In genomic region chr22:39985383-39986045, GRCh38 we compare ENCODE assay signal across 15 cellular contexts. TPM values are rescaled to one million over a fixed set of nuclear protein-coding genes. Genes with fewer than 3 reads are reported as not detected.
A peak's percentile ranks its signal among the peaks of the same experiment; 100 is the strongest.
DNase-seq lines count a peak whose midpoint lies in the region; ATAC-seq and TF ChIP-seq lines count a peak whose summit lies in the region.
"Had no signal": no experiment of that assay in that cellular context is flagged by ENCODE, and none has a peak within 500 bp of the region (broad histone marks: within the 10 kb centered on the region; RNA-seq: fewer than 3 reads in every experiment).

No MANE protein-coding gene starts in this region.

- no peak overlapping the region for H3K27ac Mint-ChIP-seq in effector memory CD8-positive, alpha-beta T cell

- no peak for TF ChIP-seq CTCF in RWPE1 (conservative IDR thresholded peaks at IDR 0.05; ENCODE audit: low read depth)
- TF ChIP-seq CTCF in colonic mucosa (IDR thresholded peaks at IDR 0.05), result no peak
- no peak for TF ChIP-seq CTCF in osteoblast (IDR thresholded peaks at IDR 0.05; ENCODE audit: extremely low read depth, low read depth, low read length)
- TF ChIP-seq CTCF in smooth muscle cell (IDR thresholded peaks at IDR 0.05; ENCODE audit: borderline replicate concordance, insufficient read depth, poor library complexity, severe bottlenecking), result no peak

- no peaks in the 10 kb centered on the region for H4K20me1 ChIP-seq in BLaER1 treated with 17β-estradiol and CSF1 and Interleukin-3, amounts not matched to agents 10 nM and 100 nM
- H4K20me1 ChIP-seq in osteoblast (ENCODE audit: insufficient read depth, low read length), result no peaks in the 10 kb centered on the region
- H4K20me1 ChIP-seq in smooth muscle cell (ENCODE audit: low read depth), result no peaks in the 10 kb centered on the region

- H3K27ac ChIP-seq in BLaER1 treated with 17β-estradiol and CSF1 and Interleukin-3, amounts not matched to agents 10 nM and 100 nM, result no peak overlapping the region
- peak overlapping the region; percentile 82 for H3K27ac ChIP-seq in RWPE1
- no peak overlapping the region for H3K27ac ChIP-seq in colonic mucosa
- no peak overlapping the region for H3K27ac ChIP-seq in osteoblast (ENCODE audit: low read depth, low read length)
- no peak overlapping the region for H3K27ac ChIP-seq in smooth muscle cell (ENCODE audit: low read depth)

- H3F3A ChIP-seq in smooth muscle cell (ENCODE audit: low read depth), result no peaks in the 10 kb centered on the region

- H3K36me3 Mint-ChIP-seq in effector memory CD8-positive, alpha-beta T cell (ENCODE audit: insufficient read depth), result peaks cover 10% of the 10 kb centered on the region

- H2AFZ ChIP-seq in osteoblast (ENCODE audit: low read length) (no peak overlapping the region), smooth muscle cell (ENCODE audit: low read depth) (no peak overlapping the region)

- no peak for ATAC-seq in effector memory CD8-positive, alpha-beta T cell (replicated peaks)
- ATAC-seq: right cardiac atrium had no signal

- H3K9me3 ChIP-seq in BLaER1 treated with 17β-estradiol and CSF1 and Interleukin-3, amounts not matched to agents 10 nM and 100 nM (replicated peaks in 1 of 11), result no peaks in the 10 kb centered on the region
- H3K9me3 ChIP-seq in colonic mucosa, result no peaks in the 10 kb centered on the region
- H3K9me3 ChIP-seq in osteoblast (ENCODE audit: low read depth, low read length), result no peaks in the 10 kb centered on the region
- no peaks in the 10 kb centered on the region for H3K9me3 ChIP-seq in smooth muscle cell (replicated peaks; ENCODE audit: low read depth)

- CTCF ChIA-PET in RWPE1 (lab: Yijun Ruan, JAX), result interaction anchor here (1.6 kb wide), 1 partner anchor 39 kb away, joined by 5 read pairs; no protein-coding TSS in a partner anchor

- H3K4me2 ChIP-seq in BLaER1 treated with 17β-estradiol and CSF1 and Interleukin-3, amounts not matched to agents 10 nM and 100 nM, result peak overlapping the region in 9 of 11 experiments; percentile 4 to 55 (median 24); a peak in 9 of 22 replicates
- H3K4me2 ChIP-seq in osteoblast (ENCODE audit: insufficient read depth, low read length) (no peak overlapping the region), smooth muscle cell (no peak overlapping the region)

- H3K4me1 Mint-ChIP-seq in effector memory CD8-positive, alpha-beta T cell (ENCODE audit: low read depth in 2 of 2), result peaks cover 6% of the 10 kb centered on the region in 2 donors

- peaks cover 19% of the 10 kb centered on the region in 2 donors for H3K27me3 Mint-ChIP-seq in effector memory CD8-positive, alpha-beta T cell

- whole genome bisulfite sequencing in smooth muscle cell (ENCODE audit: low lambda C conversion rate), result 92% methylated on average over 7 of the region's 7 CpGs

- H3K9ac ChIP-seq in BLaER1 treated with 17β-estradiol and CSF1 and Interleukin-3, amounts not matched to agents 10 nM and 100 nM, result no peak overlapping the region
- H3K9ac ChIP-seq in colonic mucosa (ENCODE audit: low read depth in 2 of 2, low read length in 2 of 2) (no peak overlapping the region), smooth muscle cell (ENCODE audit: low read depth) (no peak overlapping the region)

- intact Hi-C loops in colonic mucosa (cut with DNase I), result no loop called here

- H3K4me1 ChIP-seq in BLaER1 treated with 17β-estradiol and CSF1 and Interleukin-3, amounts not matched to agents 10 nM and 100 nM, result peaks cover 0 to 28% (median 17%) of the 10 kb centered on the region in 10 experiments; a peak in 14 of 20 replicates
- H3K4me1 ChIP-seq in colonic mucosa (no peaks in the 10 kb centered on the region), osteoblast (ENCODE audit: insufficient read depth, low read length) (no peaks in the 10 kb centered on the region), smooth muscle cell (ENCODE audit: low read depth) (no peaks in the 10 kb centered on the region)

- H3K9me3 Mint-ChIP-seq in effector memory CD8-positive, alpha-beta T cell, result no peaks in the 10 kb centered on the region

- DNase-seq in RWPE1 (ENCODE audit: low spot score) (no peak), colonic mucosa (peak; percentile 60), osteoblast (ENCODE audit: insufficient read length, low spot score, missing footprints) (peak; percentile 47), smooth muscle cell (lab: John Stamatoyannopoulos, UW; ENCODE audit: unreplicated experiment) (no peak), HuH-7 (ENCODE audit: low spot score) (no peak), AG08395 (ENCODE audit: low spot score) (no peak)
- DNase-seq in effector memory CD8-positive, alpha-beta T cell, result no peak
- DNase-seq: activated CD4-positive, alpha-beta T cell treated with anti-CD3 and anti-CD28 coated beads, Interleukin-2, amount 50 U/mL, for 4 hours; DMS153; MM.1S; right cardiac atrium; T1000 had no signal

- no peak overlapping the region for H3K4me3 ChIP-seq in BLaER1 treated with 17β-estradiol and CSF1 and Interleukin-3, amounts not matched to agents 10 nM and 100 nM
- H3K4me3 ChIP-seq in colonic mucosa, result no peak overlapping the region
- H3K4me3 ChIP-seq in osteoblast (ENCODE audit: insufficient read depth, low read length), result no peak overlapping the region
- H3K4me3 ChIP-seq in smooth muscle cell, result no peak overlapping the region

- H3K79me2 ChIP-seq in osteoblast (ENCODE audit: insufficient read depth, low read length) (no peaks in the 10 kb centered on the region), smooth muscle cell (ENCODE audit: low read depth) (no peaks in the 10 kb centered on the region)

- POLR2A ChIA-PET in RWPE1 (lab: Yijun Ruan, JAX; ENCODE audit: low non-redundant PET), result interaction anchor here (0.6 kb wide), 1 partner anchor 652 kb away, joined by 3 read pairs; no protein-coding TSS in a partner anchor

- no peaks in the 10 kb centered on the region for H3K27me3 ChIP-seq in BLaER1 treated with 17β-estradiol and CSF1 and Interleukin-3, amounts not matched to agents 10 nM and 100 nM
- H3K27me3 ChIP-seq in colonic mucosa (no peaks in the 10 kb centered on the region), osteoblast (ENCODE audit: insufficient read depth, low read length) (peaks cover 2% of the 10 kb centered on the region), smooth muscle cell (ENCODE audit: low read depth) (peaks cover 9% of the 10 kb centered on the region)

- no peak overlapping the region for H3K4me3 Mint-ChIP-seq in effector memory CD8-positive, alpha-beta T cell

- no peaks in the 10 kb centered on the region for H3K36me3 ChIP-seq in BLaER1 treated with 17β-estradiol and CSF1 and Interleukin-3, amounts not matched to agents 10 nM and 100 nM
- H3K36me3 ChIP-seq in colonic mucosa (no peaks in the 10 kb centered on the region), osteoblast (ENCODE audit: insufficient read depth, low read length) (no peaks in the 10 kb centered on the region), smooth muscle cell (ENCODE audit: low read depth) (no peaks in the 10 kb centered on the region)

RNA-seq across cellular contexts. Expression of gene FAM83F, which starts 9.2 kb away (rescaled TPM):
- total RNA-seq in colonic mucosa, result 10 to 100 TPM; 38.3 to 40.6 TPM
- total RNA-seq in osteoblast, result not detected in 2 replicates
- 1.4 and 2.2 TPM in 2 replicates for total RNA-seq in smooth muscle cell
- 1.6 and 4.6 TPM in 2 replicates for polyA plus RNA-seq in smooth muscle cell
- total RNA-seq: endothelial cell of umbilical vein, myocyte had no signal
- polyA plus RNA-seq: endothelial cell of umbilical vein had no signal

RNA-seq across cellular contexts. Expression of gene TMA7B, which starts 25.3 kb away (rescaled TPM):
- under 1 TPM in 1 of 2 donors, not detected in 1; 0.20 TPM for total RNA-seq in colonic mucosa
- not detected in 2 replicates for total RNA-seq in osteoblast
- not detected in 2 replicates for total RNA-seq in smooth muscle cell
- polyA plus RNA-seq in smooth muscle cell, result not detected in 2 replicates
- total RNA-seq: endothelial cell of umbilical vein, myocyte had no signal
- polyA plus RNA-seq: endothelial cell of umbilical vein had no signal

Comparison
In these comparisons a context has a peak if more than half of its experiments do, and no peak if none do; other contexts are left out.
1. H3K4me2 ChIP-seq: peak in BLaER1 treated with 17β-estradiol and CSF1 and Interleukin-3, amounts not matched to agents 10 nM and 100 nM (9 of 11); none in osteoblast (single experiment) and smooth muscle cell (single experiment).
2. DNase-seq: peak in colonic mucosa (single experiment) and osteoblast (single experiment); none in RWPE1 (single experiment), effector memory CD8-positive, alpha-beta T cell (0 of 3), smooth muscle cell (single experiment), HuH-7 (single experiment) and AG08395 (single experiment).
3. RNA of gene FAM83F, which starts 9.2 kb away (total RNA-seq): 38.3 to 40.6 TPM in colonic mucosa; 1.4 to 2.2 TPM in smooth muscle cell and not detected in osteoblast; every median in the first group is over 10 times any median in the second.